ENCODE assay signal across 24 cellular contexts in the genomic region with DNA sequence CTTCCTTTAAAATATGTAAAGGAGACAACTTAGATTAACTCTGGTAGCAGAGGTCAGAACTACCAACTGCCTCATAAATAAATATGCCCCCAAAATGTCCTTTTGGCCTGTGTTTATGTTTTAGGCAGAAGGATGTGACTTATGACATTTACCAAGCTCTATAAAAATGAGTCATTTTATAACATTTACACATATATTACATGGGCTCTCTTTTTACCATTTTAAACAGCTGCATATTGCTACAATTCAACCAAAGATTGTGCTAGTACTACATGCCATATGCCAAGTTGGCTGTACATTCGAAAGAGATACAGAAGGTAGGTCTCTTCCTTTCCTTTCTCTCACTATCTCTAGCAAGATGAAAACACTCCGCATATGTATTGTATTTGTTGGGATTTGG.
"Had no signal": no experiment of that assay in that cellular context is flagged by ENCODE, and none has a peak within 500 bp of the region (broad histone marks: within the 10 kb centered on the region; RNA-seq: fewer than 3 reads in every experiment).

No MANE protein-coding gene starts in this region.

- DNase-seq: activated CD4-positive, alpha-beta T cell treated with anti-CD3 and anti-CD28 coated beads for 48 hours; activated CD4-positive, alpha-beta T cell treated with anti-CD3 and anti-CD28 coated beads, Interleukin-2, amount 50 U/mL, for 4 hours; activated CD4-positive, CD25-positive, alpha-beta regulatory T cell treated with anti-CD3 and anti-CD28 coated beads, Interleukin-2, amount 50 U/mL, for 72 hours; activated CD8-positive, alpha-beta memory T cell treated with anti-CD3 and anti-CD28 coated beads, Interleukin-2, amount 50 U/mL, for 48 hours; activated CD8-positive, alpha-beta T cell treated with anti-CD3 and anti-CD28 coated beads, Interleukin-2, amount 10 ng/mL, durations not matched to agents 7 days and 5 days; activated naive CD4-positive, alpha-beta T cell treated with anti-CD3 and anti-CD28 coated beads, Interleukin-2, amount 50 U/mL, for 16 hours; activated naive CD8-positive, alpha-beta T cell treated with anti-CD3 and anti-CD28 coated beads, Interleukin-2, amount 10 ng/mL, durations not matched to agents 7 days and 5 days; activated T-cell treated with anti-CD3 and anti-CD28 coated beads, Interleukin-2, amount 50 U/mL, for 1 hour; aorta; caudate nucleus; Karpas-422; NCI-H1092; NCI-H1417; NCI-H1694; NCI-H2029; NCI-H2107; NCI-H2171 treated with DMSO at 0.1 percent for 48 hours; NCI-H226; NCI-H510A treated with DMSO at 0.1 percent for 48 hours; SHP77 treated with DMSO at 0.1 percent for 48 hours; T-helper 17 cell; T-helper 9 cell had no signal

- H3K9me3 Mint-ChIP-seq: activated naive CD8-positive, alpha-beta T cell treated with anti-CD3 and anti-CD28 coated beads, Interleukin-2, amount 10 ng/mL, durations not matched to agents 7 days and 5 days; WTC11 had no signal

- H3K27me3 Mint-ChIP-seq: T-helper 17 cell had no signal

- H3K36me3 ChIP-seq: breast epithelium had no signal

- H3K36me3 Mint-ChIP-seq: activated naive CD8-positive, alpha-beta T cell treated with anti-CD3 and anti-CD28 coated beads, Interleukin-2, amount 10 ng/mL, durations not matched to agents 7 days and 5 days; WTC11 had no signal

- H3K9me3 ChIP-seq: breast epithelium had no signal

- H3K4me3 Mint-ChIP-seq: activated CD8-positive, alpha-beta T cell treated with anti-CD3 and anti-CD28 coated beads, Interleukin-2, amount 10 ng/mL, durations not matched to agents 7 days and 5 days; activated naive CD8-positive, alpha-beta T cell treated with anti-CD3 and anti-CD28 coated beads, Interleukin-2, amount 10 ng/mL, durations not matched to agents 7 days and 5 days; T-helper 17 cell; WTC11 had no signal

- H3K4me3 ChIP-seq: breast epithelium had no signal

- H3K4me1 ChIP-seq: breast epithelium had no signal

- H3K27me3 ChIP-seq: breast epithelium had no signal

- H3K27ac ChIP-seq: breast epithelium had no signal

- ATAC-seq: activated CD8-positive, alpha-beta T cell treated with anti-CD3 and anti-CD28 coated beads, Interleukin-2, amount 10 ng/mL, durations not matched to agents 7 days and 5 days; T-helper 17 cell; WTC11 had no signal

- H3K27ac Mint-ChIP-seq: activated CD8-positive, alpha-beta T cell treated with anti-CD3 and anti-CD28 coated beads, Interleukin-2, amount 10 ng/mL, durations not matched to agents 7 days and 5 days; activated naive CD8-positive, alpha-beta T cell treated with anti-CD3 and anti-CD28 coated beads, Interleukin-2, amount 10 ng/mL, durations not matched to agents 7 days and 5 days; T-helper 17 cell; WTC11 had no signal
